17 cellular contexts compared by ENCODE assay signal in the genomic region with DNA sequence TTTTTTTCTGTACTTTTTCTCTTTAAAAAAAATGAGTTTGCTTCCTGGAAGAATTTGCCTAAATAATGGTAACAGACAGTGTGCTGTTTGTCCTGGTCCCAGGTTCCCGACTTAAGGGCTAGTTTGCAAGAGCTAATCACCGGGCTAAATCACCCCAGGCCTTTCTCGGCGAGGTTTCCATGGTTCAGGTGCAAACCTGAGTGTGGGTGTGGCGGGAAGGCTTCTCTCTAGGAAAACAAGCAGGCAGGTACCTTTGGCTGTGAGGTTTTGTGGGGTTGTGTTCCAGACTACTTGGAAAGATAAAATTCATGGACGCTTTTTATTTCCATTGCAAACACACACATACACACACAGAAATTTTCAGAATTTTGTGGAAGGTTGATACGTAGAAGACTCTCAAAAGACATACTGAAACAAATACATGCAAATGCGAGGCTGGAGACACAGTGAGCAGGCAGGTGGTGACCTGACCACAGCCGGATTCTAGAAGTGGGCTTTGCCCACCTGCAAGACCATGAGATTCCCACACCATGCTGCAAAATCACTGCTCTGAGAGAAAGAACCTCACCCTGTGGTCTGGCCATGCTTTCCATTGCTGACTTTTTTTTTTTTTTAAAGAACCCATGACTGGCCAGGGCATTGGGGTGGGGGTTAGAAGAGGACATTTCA. TPM values are rescaled to one million over a fixed set of nuclear protein-coding genes. Genes with fewer than 3 reads are reported as not detected.
DNase-seq lines count a peak whose midpoint lies in the region; ATAC-seq lines count a peak whose summit lies in the region.
"Had no signal": no experiment of that assay in that cellular context is flagged by ENCODE, and none has a peak within 500 bp of the region (broad histone marks: within the 10 kb centered on the region; RNA-seq: fewer than 3 reads in every experiment).

No MANE protein-coding gene starts in this region.

- peak overlapping the region; percentile 96 for H3K27ac ChIP-seq in substantia nigra (ENCODE audit: low read depth, low read length, poor library complexity, severe bottlenecking)
- H3K27ac ChIP-seq: 22Rv1, body of pancreas, neutrophil, skin epidermis, VCaP had no signal

- peak; percentile 19 to 62 (median 44) for DNase-seq in NCI-H1417 (lab: John Stamatoyannopoulos, UW)
- no peak for DNase-seq in NCI-H1417 treated with DMSO at 0.1 percent for 48 hours (lab: John Stamatoyannopoulos, UW)
- DNase-seq in NCI-H526 treated with DMSO at 0.1 percent for 48 hours (lab: John Stamatoyannopoulos, UW) = peak; percentile 94
- peak in 1 of 49 donors; percentile 13 for DNase-seq in substantia nigra (lab: John Stamatoyannopoulos, UW)
- DNase-seq in putamen (ENCODE audit: low spot score) = no peak
- DNase-seq in left cardiac atrium = no peak
- no peak for DNase-seq in NCI-H446 (lab: John Stamatoyannopoulos, UW)
- DNase-seq: body of pancreas; CD8-positive, alpha-beta T cell; effector CD8-positive, alpha-beta T cell; GF-D8 had no signal

- ATAC-seq in HG02642 (IDR thresholded peaks at IDR 0.05; ENCODE audit: poor library complexity, unreplicated experiment) (peak; percentile 56), left cardiac atrium (no peak)
- ATAC-seq: body of pancreas; CD8-positive, alpha-beta T cell had no signal

- intact Hi-C loops in left cardiac atrium (cut with DNase I) = no loop called here

RNA-seq across cellular contexts. Expression of a gene that starts 0.8 kb away (rescaled TPM):
- total RNA-seq in left cardiac atrium = not detected
- total RNA-seq: H1 had no signal

RNA-seq across cellular contexts. Expression of a gene that starts 39.0 kb away (rescaled TPM):
- 10 to 100 TPM; 71.1 to 79.4 TPM for total RNA-seq in left cardiac atrium

Comparison
In these comparisons a context has a peak if more than half of its experiments do, and no peak if none do; other contexts are left out.
1. DNase-seq: peak in NCI-H1417 (3 of 3) and NCI-H526 treated with DMSO at 0.1 percent for 48 hours (single experiment); none in NCI-H1417 treated with DMSO at 0.1 percent for 48 hours (single experiment), putamen (single experiment), left cardiac atrium (single experiment) and NCI-H446 (0 of 2).